In genomic region chr4:10096201-10096975, GRCh38 we compare ENCODE assay signal across 8 cellular contexts. TPM values are rescaled to one million over a fixed set of nuclear protein-coding genes. Genes with fewer than 3 reads are reported as not detected.
DNase-seq lines count a peak whose midpoint lies in the region; ATAC-seq, FAIRE-seq and TF ChIP-seq lines count a peak whose summit lies in the region.

No MANE protein-coding gene starts in this region.

- H3K27me3 ChIP-seq in Panc1 (ENCODE audit: control insufficient read depth, insufficient read depth, low read length) = no peaks in the 10 kb centered on the region
- no peaks in the 10 kb centered on the region for H3K27me3 ChIP-seq in vagina

- ATAC-seq in HG02642 (IDR thresholded peaks at IDR 0.05; ENCODE audit: poor library complexity, unreplicated experiment) (peak; percentile 67), Panc1 (peak; percentile 86), sciatic nerve (peak; percentile 75)

- intact Hi-C loops in Panc1 (cut with micrococcal nuclease; ENCODE audit: unreplicated experiment) (no loop called here), sciatic nerve (cut with DNase I) (no loop called here), vagina (cut with DNase I) (no loop called here)

- BruUV-seq in Panc1 (replicated peaks; lab: Mats Ljungman, UMichigan) = no TSS peak

- no peak for TF ChIP-seq POLR2A in vagina (IDR thresholded peaks at IDR 0.05)

- no peaks in the 10 kb centered on the region; the same call in 1 of the 2 replicates for H3K36me3 ChIP-seq in Panc1 (ENCODE audit: control insufficient read depth, insufficient read depth, low read length)
- H3K36me3 ChIP-seq in vagina = peaks cover 0 to 46% of the 10 kb centered on the region in 2 donors

- H3K4me1 ChIP-seq in Panc1 (ENCODE audit: control insufficient read depth, insufficient read depth, low read length) (no peaks in the 10 kb centered on the region), vagina (peaks cover 95% of the 10 kb centered on the region)

- POLR2A ChIA-PET in GM10248 (lab: Yijun Ruan, JAX) = interaction anchor here (1.0 to 4.6 kb wide), 5 partner anchors 12 to 61 kb away, joined by 3 to 63 read pairs (median 3); partner anchors contain the start of gene WDR1
- POLR2A ChIA-PET in Panc1 (lab: Charles Lee) = no interaction called here

- CTCF ChIA-PET in GM10248 (lab: Yijun Ruan, JAX) = interaction anchor here (0.7 to 1.7 kb wide), 6 partner anchors 9 to 82 kb away, joined by 3 to 6 read pairs (median 3); partner anchors contain the start of gene WDR1
- CTCF ChIA-PET in Panc1 (lab: Charles Lee) = no interaction called here

- H3K9me3 ChIP-seq in Panc1 (ENCODE audit: control insufficient read depth, insufficient read depth, low read depth, low read length) (no peaks in the 10 kb centered on the region), vagina (no peaks in the 10 kb centered on the region)

- H3K4me3 ChIP-seq in Panc1 (ENCODE audit: low read depth in 2 of 2, low read length in 2 of 2) = no peak overlapping the region
- H3K4me3 ChIP-seq in vagina = no peak overlapping the region

- in situ Hi-C loops in Panc1 (cut with HindIII; ENCODE audit: low pct_unique_long_range_greater_than_20kb, low sequenced_read_pairs) = no loop called here

- no peak overlapping the region for H3K27ac ChIP-seq in Panc1 (ENCODE audit: low read length)
- H3K27ac ChIP-seq in vagina = peak overlapping the region; percentile 84

- DNase-seq in GM10248 (ENCODE audit: extremely low spot score) = peak; percentile 86
- DNase-seq in Panc1 (ENCODE audit: low read depth, low spot score) = peak; percentile 58
- peak; percentile 28 for DNase-seq in activated gamma-delta T cell (lab: John Stamatoyannopoulos, UW)
- DNase-seq in frontal cortex (ENCODE audit: low spot score in 2 of 2) = peak; percentile 58 to 65
- peak; percentile 76 for DNase-seq in sciatic nerve (ENCODE audit: low spot score)
- no peak for DNase-seq in vagina (ENCODE audit: extremely low spot score in 2 of 2)
- no peak for DNase-seq in NCI-H187 treated with DMSO at 0.1 percent for 48 hours (lab: John Stamatoyannopoulos, UW)

- FAIRE-seq in frontal cortex (lab: Jason Lieb, UNC) = no peak

- TF ChIP-seq CTCF in GM10248 (IDR thresholded peaks at IDR 0.05; ENCODE audit: control extremely low read depth, extremely low read depth, low read depth, missing control alignments) = no peak
- TF ChIP-seq CTCF in Panc1 (IDR thresholded peaks at IDR 0.05) = no peak
- TF ChIP-seq CTCF in vagina (IDR thresholded peaks at IDR 0.05) = no peak

RNA-seq across cellular contexts. Expression of gene WDR1, which starts 20.2 kb away (rescaled TPM):
- 260 TPM for total RNA-seq in Panc1 (2021; ENCODE audit: unreplicated experiment)
- 339 TPM for polyA plus RNA-seq in Panc1 (2012; ENCODE audit: insufficient read length)
- 83.2 TPM for total RNA-seq in frontal cortex
- total RNA-seq in sciatic nerve = 264 TPM
- 159 TPM for total RNA-seq in vagina

Comparison
In these comparisons a context has a peak if more than half of its experiments do, and no peak if none do; other contexts are left out.
1. DNase-seq: peak in GM10248 (single experiment), Panc1 (single experiment), activated gamma-delta T cell (single experiment), frontal cortex (2 of 2) and sciatic nerve (single experiment); none in vagina (0 of 2) and NCI-H187 treated with DMSO at 0.1 percent for 48 hours (single experiment).
2. Peak in every context shown above with its lines, with median percentiles within 50 percentile points of each other: ATAC-seq.